ENCODE assay signal across 10 cellular contexts in the genomic region with DNA sequence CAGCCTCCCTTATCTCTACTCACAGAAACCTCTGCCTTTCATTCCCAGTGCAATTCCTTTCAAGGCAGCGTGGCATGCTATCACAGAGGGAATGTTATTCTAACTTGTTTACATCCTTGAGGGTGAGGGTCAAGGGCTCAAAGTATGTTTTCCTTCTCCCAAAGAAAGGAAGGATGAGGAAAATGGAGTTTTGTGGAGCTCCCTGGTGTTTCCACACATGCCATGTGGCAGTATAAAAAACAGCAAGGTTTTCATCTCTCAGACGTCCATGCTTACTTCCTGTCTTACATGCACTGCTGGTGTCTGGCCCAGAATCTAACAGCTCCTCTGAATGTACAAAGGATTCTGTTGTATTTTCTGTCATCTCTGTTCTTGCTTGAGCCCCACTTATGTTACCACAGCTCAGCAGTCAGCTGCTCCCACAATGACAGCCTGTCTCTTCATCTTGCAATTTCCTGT.
A peak's percentile ranks its signal among the peaks of the same experiment; 100 is the strongest.
DNase-seq lines count a peak whose midpoint lies in the region; ATAC-seq, FAIRE-seq and TF ChIP-seq lines count a peak whose summit lies in the region.
"Had no signal": no experiment of that assay in that cellular context is flagged by ENCODE, and none has a peak within 500 bp of the region (broad histone marks: within the 10 kb centered on the region; RNA-seq: fewer than 3 reads in every experiment).

No MANE protein-coding gene starts in this region.

- H3K27ac ChIP-seq in keratinocyte (ENCODE audit: control insufficient read depth, insufficient read depth, low read length) (no peak overlapping the region), smooth muscle cell (ENCODE audit: low read depth) (peak overlapping the region; percentile 81)
- H3K27ac ChIP-seq: RWPE1 had no signal

- peak overlapping the region; percentile 62 for H3K27ac Mint-ChIP-seq in HFFc6
- H3K27ac Mint-ChIP-seq in brain, result peak overlapping the region; percentile 50 to 86 (median 84)
- H3K27ac Mint-ChIP-seq: activated naive CD8-positive, alpha-beta T cell treated with anti-CD3 and anti-CD28 coated beads, Interleukin-2, amount 50 U/mL, for 24 hours had no signal

- H3K4me1 ChIP-seq in keratinocyte (ENCODE audit: control insufficient read depth, extremely low read depth, insufficient read depth, low read length), result no peaks in the 10 kb centered on the region
- peaks cover 6% of the 10 kb centered on the region for H3K4me1 ChIP-seq in smooth muscle cell (ENCODE audit: low read depth)

- no peak for TF ChIP-seq CTCF in HFFc6 (IDR thresholded peaks at IDR 0.05)
- TF ChIP-seq CTCF in brain (conservative IDR thresholded peaks at IDR 0.05), result no peak
- no peak for TF ChIP-seq CTCF in keratinocyte (optimal IDR thresholded peaks at IDR 0.05 in 1 of 3, IDR thresholded peaks at IDR 0.05 in 1 of 3, conservative IDR thresholded peaks at IDR 0.05 in 1 of 3; ENCODE audit: extremely low read depth in 1 of 3, insufficient read depth in 2 of 3, low read length in 3 of 3)
- TF ChIP-seq CTCF in smooth muscle cell (IDR thresholded peaks at IDR 0.05; ENCODE audit: borderline replicate concordance, insufficient read depth, poor library complexity, severe bottlenecking), result no peak

- no peaks in the 10 kb centered on the region for H3K9me3 ChIP-seq in keratinocyte (ENCODE audit: control insufficient read depth, low read depth, low read length)
- H3K9me3 ChIP-seq in smooth muscle cell (replicated peaks; ENCODE audit: low read depth), result no peaks in the 10 kb centered on the region

- no peaks in the 10 kb centered on the region for H3F3A ChIP-seq in smooth muscle cell (ENCODE audit: low read depth)

- H3K9me3 Mint-ChIP-seq in HFFc6 (no peaks in the 10 kb centered on the region), brain (no peaks in the 10 kb centered on the region)
- H3K9me3 Mint-ChIP-seq: activated naive CD8-positive, alpha-beta T cell treated with anti-CD3 and anti-CD28 coated beads, Interleukin-2, amount 50 U/mL, for 24 hours had no signal

- H3K4me1 Mint-ChIP-seq in HFFc6 (ENCODE audit: low read depth) (peaks cover 15% of the 10 kb centered on the region; the same call in 1 of the 2 replicates), brain (peaks cover 56% of the 10 kb centered on the region)
- H3K4me1 Mint-ChIP-seq: activated naive CD8-positive, alpha-beta T cell treated with anti-CD3 and anti-CD28 coated beads, Interleukin-2, amount 50 U/mL, for 24 hours had no signal

- no peak overlapping the region for H3K4me3 ChIP-seq in keratinocyte (ENCODE audit: control insufficient read depth in 2 of 3, extremely low read depth in 1 of 3, insufficient read depth in 2 of 3, low read depth in 1 of 3, low read length in 3 of 3)
- H3K4me3 ChIP-seq in smooth muscle cell, result peak overlapping the region; percentile 6

- H3K36me3 ChIP-seq in keratinocyte (ENCODE audit: control insufficient read depth in 2 of 2, extremely low read depth in 1 of 2, insufficient read depth in 2 of 2, low read length in 2 of 2), result no peaks in the 10 kb centered on the region
- H3K36me3 ChIP-seq in smooth muscle cell (ENCODE audit: low read depth), result no peaks in the 10 kb centered on the region

- H2AFZ ChIP-seq in keratinocyte (ENCODE audit: control insufficient read depth, low read length) (peak overlapping the region; percentile 21), smooth muscle cell (ENCODE audit: low read depth) (peak overlapping the region; percentile 96)

- H4K20me1 ChIP-seq in keratinocyte (ENCODE audit: control insufficient read depth, extremely low read depth, insufficient read depth, low read length) (no peaks in the 10 kb centered on the region), smooth muscle cell (ENCODE audit: low read depth) (no peaks in the 10 kb centered on the region)

- H3K36me3 Mint-ChIP-seq in HFFc6 (ENCODE audit: low read depth) (no peaks in the 10 kb centered on the region), brain (no peaks in the 10 kb centered on the region)

- dilution Hi-C loops in keratinocyte (cut with MboI; ENCODE audit: extremely low pct_ligation_motif_present, low sequenced_read_pairs), result no loop called here

- FAIRE-seq in keratinocyte (lab: Jason Lieb, UNC), result peak; percentile 23

- H3K79me2 ChIP-seq in keratinocyte (ENCODE audit: control insufficient read depth, insufficient read depth, low read length) (no peaks in the 10 kb centered on the region), smooth muscle cell (ENCODE audit: low read depth) (no peaks in the 10 kb centered on the region)

- H3K27me3 Mint-ChIP-seq in HFFc6 (ENCODE audit: insufficient read depth), result 0 out of 2 replicates have a peak, but pooled peaks cover 1% of the 10 kb centered on the region
- no peaks in the 10 kb centered on the region for H3K27me3 Mint-ChIP-seq in brain
- H3K27me3 Mint-ChIP-seq: activated naive CD8-positive, alpha-beta T cell treated with anti-CD3 and anti-CD28 coated beads, Interleukin-2, amount 50 U/mL, for 24 hours had no signal

- no peak overlapping the region for H3K9ac ChIP-seq in keratinocyte (ENCODE audit: control insufficient read depth, extremely low read depth, insufficient read depth, low read length)
- H3K9ac ChIP-seq in smooth muscle cell (ENCODE audit: low read depth), result peak overlapping the region; percentile 52

- DNase-seq in HFFc6 (no peak), keratinocyte (ENCODE audit: low read depth, low spot score) (no peak), smooth muscle cell (lab: John Stamatoyannopoulos, UW; ENCODE audit: unreplicated experiment) (no peak), NCI-H524 (lab: John Stamatoyannopoulos, UW) (no peak), T-helper 1 cell (no peak)
- DNase-seq: activated naive CD8-positive, alpha-beta T cell treated with anti-CD3 and anti-CD28 coated beads, Interleukin-2, amount 50 U/mL, for 24 hours; NCI-H187 treated with DMSO at 0.1 percent for 48 hours had no signal

- ATAC-seq in HG02970 (IDR thresholded peaks at IDR 0.05; ENCODE audit: low FRiP score, unreplicated experiment), result no peak
- ATAC-seq: activated naive CD8-positive, alpha-beta T cell treated with anti-CD3 and anti-CD28 coated beads, Interleukin-2, amount 50 U/mL, for 24 hours had no signal

- no peak overlapping the region for H3K4me2 ChIP-seq in keratinocyte (ENCODE audit: control insufficient read depth, extremely low read depth, insufficient read depth, low read depth, low read length)
- H3K4me2 ChIP-seq in smooth muscle cell, result peak overlapping the region; percentile 70

- WGBS in smooth muscle cell (ENCODE audit: low lambda C conversion rate), result 8% methylated on average over 2 of the region's 2 CpGs

- H3K27me3 ChIP-seq in keratinocyte (ENCODE audit: control insufficient read depth, extremely low read depth, insufficient read depth, low read length) (no peaks in the 10 kb centered on the region), smooth muscle cell (ENCODE audit: low read depth) (no peaks in the 10 kb centered on the region)

- H3K9me1 ChIP-seq in keratinocyte (ENCODE audit: control insufficient read depth, extremely low read depth, insufficient read depth, low read length), result no peaks in the 10 kb centered on the region

- H3K4me3 Mint-ChIP-seq in HFFc6 (no peak overlapping the region), brain (no peak overlapping the region)
- H3K4me3 Mint-ChIP-seq: activated naive CD8-positive, alpha-beta T cell treated with anti-CD3 and anti-CD28 coated beads, Interleukin-2, amount 50 U/mL, for 24 hours had no signal
